In the genomic region with DNA sequence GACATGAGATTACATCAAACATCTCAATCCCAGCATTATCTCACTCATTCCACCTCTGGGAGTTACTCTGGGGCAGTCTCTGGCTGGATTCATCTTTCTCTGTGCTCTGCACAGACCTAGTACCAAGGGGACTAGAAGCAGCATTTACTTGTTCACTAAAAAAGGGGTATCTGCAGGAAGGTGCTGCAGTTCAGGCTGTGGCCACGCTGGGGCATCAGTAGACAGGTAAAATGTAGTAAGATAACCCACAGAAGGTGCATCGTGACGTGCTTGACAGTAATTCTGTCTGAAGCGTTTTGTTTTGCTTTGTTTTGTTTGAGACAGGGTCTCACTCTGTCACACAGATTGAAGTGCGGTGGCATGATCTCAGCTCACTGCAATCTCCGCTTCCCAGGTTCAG, we compare ENCODE assay signal across 14 cellular contexts. TPM values are rescaled to one million over a fixed set of nuclear protein-coding genes. Genes with fewer than 3 reads are reported as not detected.
DNase-seq lines count a peak whose midpoint lies in the region; ATAC-seq and TF ChIP-seq lines count a peak whose summit lies in the region.
"Had no signal": no experiment of that assay in that cellular context is flagged by ENCODE, and none has a peak within 500 bp of the region (broad histone marks: within the 10 kb centered on the region; RNA-seq: fewer than 3 reads in every experiment).

No MANE protein-coding gene starts in this region.

- ATAC-seq in GM23338: no peak; the same call in 2 of the 3 replicates
- no peak for ATAC-seq in HG02981 (IDR thresholded peaks at IDR 0.05; ENCODE audit: unreplicated experiment)
- ATAC-seq in GM18520 (IDR thresholded peaks at IDR 0.05; ENCODE audit: unreplicated experiment): no peak
- no peak for ATAC-seq in CD4-positive, alpha-beta T cell (ENCODE audit: poor library complexity)
- ATAC-seq: body of pancreas had no signal

- H3K79me2 ChIP-seq in DOHH2 (ENCODE audit: control insufficient read depth, low read length) (no peaks in the 10 kb centered on the region), GM23338 (replicated peaks; ENCODE audit: insufficient read depth) (no peaks in the 10 kb centered on the region)

- H3K4me3 ChIP-seq in DOHH2 (ENCODE audit: low read length): no peak overlapping the region
- no peak overlapping the region for H3K4me3 ChIP-seq in GM23338
- no peak overlapping the region for H3K4me3 ChIP-seq in fibroblast of the aortic adventitia (ENCODE audit: low read depth, low read length)
- H3K4me3 ChIP-seq: body of pancreas, dorsolateral prefrontal cortex had no signal

- H4K20me1 ChIP-seq in DOHH2 (ENCODE audit: control insufficient read depth, insufficient read depth, low read depth, low read length) (no peaks in the 10 kb centered on the region), GM23338 (replicated peaks; ENCODE audit: insufficient read depth) (no peaks in the 10 kb centered on the region)

- H2AFZ ChIP-seq in GM23338: no peak overlapping the region

- intact Hi-C loops in CD4-positive, alpha-beta T cell (cut with DNase I, micrococcal nuclease): loop anchor here in 1 of 2 experiments (10.0 kb wide), 1 partner anchor 447 kb away; no protein-coding TSS in a partner anchor

- H3K4me1 ChIP-seq in DOHH2 (ENCODE audit: control insufficient read depth, low read length) (no peaks in the 10 kb centered on the region), GM23338 (ENCODE audit: insufficient read depth) (no peaks in the 10 kb centered on the region)
- H3K4me1 ChIP-seq: body of pancreas had no signal

- POLR2A ChIA-PET in CD4-positive, alpha-beta T cell (lab: Charles Lee): no interaction called here

- no peak overlapping the region for H3K4me3 Mint-ChIP-seq in GM23338
- H3K4me3 Mint-ChIP-seq in CD4-positive, alpha-beta T cell: no peak overlapping the region
- H3K4me3 Mint-ChIP-seq: CD4-positive, CD25-positive, alpha-beta regulatory T cell had no signal

- no peak overlapping the region for H3K27ac Mint-ChIP-seq in GM23338
- no peak overlapping the region for H3K27ac Mint-ChIP-seq in CD4-positive, alpha-beta T cell
- H3K27ac Mint-ChIP-seq: CD4-positive, CD25-positive, alpha-beta regulatory T cell had no signal

- H3K27me3 Mint-ChIP-seq in GM23338 (ENCODE audit: insufficient read depth, low read depth, poor library complexity): peaks cover 19% of the 10 kb centered on the region
- H3K27me3 Mint-ChIP-seq in CD4-positive, alpha-beta T cell: no peaks in the 10 kb centered on the region
- H3K27me3 Mint-ChIP-seq: CD4-positive, CD25-positive, alpha-beta regulatory T cell had no signal

- H3K36me3 Mint-ChIP-seq in GM23338 (ENCODE audit: low read depth): peaks cover 92% of the 10 kb centered on the region
- peaks cover 80% of the 10 kb centered on the region for H3K36me3 Mint-ChIP-seq in CD4-positive, alpha-beta T cell (ENCODE audit: low read depth)

- TF ChIP-seq CTCF in DOHH2 (IDR thresholded peaks at IDR 0.05; ENCODE audit: low read depth, low read length, poor library complexity, severe bottlenecking) (peak; percentile 57), GM23338 (conservative IDR thresholded peaks at IDR 0.05; ENCODE audit: low read depth in 2 of 2) (peak; percentile 66 to 75), fibroblast of the aortic adventitia (IDR thresholded peaks at IDR 0.05; ENCODE audit: insufficient read depth, low read length) (peak; percentile 5)
- TF ChIP-seq CTCF in CD4-positive, alpha-beta T cell (IDR thresholded peaks at IDR 0.05): no peak

- H3K9me3 Mint-ChIP-seq in GM23338: peaks cover 98% of the 10 kb centered on the region
- peaks cover 27% of the 10 kb centered on the region for H3K9me3 Mint-ChIP-seq in CD4-positive, alpha-beta T cell

- H3K9me2 ChIP-seq in DOHH2 (replicated peaks; ENCODE audit: control insufficient read depth, low read length): no peaks in the 10 kb centered on the region
- no peaks in the 10 kb centered on the region for H3K9me2 ChIP-seq in GM23338 (ENCODE audit: insufficient read depth)

- H3K27ac ChIP-seq in DOHH2 (ENCODE audit: low read depth, low read length): no peak overlapping the region
- no peak overlapping the region for H3K27ac ChIP-seq in GM23338 (ENCODE audit: low read depth)
- no peak overlapping the region for H3K27ac ChIP-seq in CD4-positive, alpha-beta T cell (ENCODE audit: low read depth, low read length)
- H3K27ac ChIP-seq: body of pancreas, dorsolateral prefrontal cortex had no signal

- no peaks in the 10 kb centered on the region for H3K27me3 ChIP-seq in DOHH2 (ENCODE audit: control insufficient read depth, low read length)
- H3K27me3 ChIP-seq in GM23338 (ENCODE audit: insufficient read depth): no peaks in the 10 kb centered on the region
- H3K27me3 ChIP-seq in CD4-positive, alpha-beta T cell (ENCODE audit: control insufficient read depth, insufficient read depth, low read length): no peaks in the 10 kb centered on the region
- H3K27me3 ChIP-seq: body of pancreas, dorsolateral prefrontal cortex had no signal

- CTCF ChIA-PET in CD4-positive, alpha-beta T cell (lab: Charles Lee): no interaction called here

- H3K9me3 ChIP-seq in DOHH2 (ENCODE audit: control insufficient read depth, insufficient read depth, low read length): peaks cover 54% of the 10 kb centered on the region
- peaks cover 87% of the 10 kb centered on the region for H3K9me3 ChIP-seq in CD4-positive, alpha-beta T cell (ENCODE audit: control insufficient read depth, low read length)

- H3F3A ChIP-seq in DOHH2 (ENCODE audit: control insufficient read depth, insufficient read depth): no peaks in the 10 kb centered on the region
- peaks cover under 1% of the 10 kb centered on the region; the same call in 1 of the 2 replicates for H3F3A ChIP-seq in GM23338 (replicated peaks; ENCODE audit: low read depth)

- no peaks in the 10 kb centered on the region for H3K4me1 Mint-ChIP-seq in GM23338
- H3K4me1 Mint-ChIP-seq in CD4-positive, alpha-beta T cell (ENCODE audit: low read depth): no peaks in the 10 kb centered on the region

- H3K4me2 ChIP-seq in DOHH2 (ENCODE audit: low read length) (no peak overlapping the region), GM23338 (no peak overlapping the region)

- H3K36me3 ChIP-seq in DOHH2 (ENCODE audit: control insufficient read depth, low read length): peaks cover 26% of the 10 kb centered on the region
- H3K36me3 ChIP-seq in GM23338 (ENCODE audit: insufficient read depth): peaks cover 35% of the 10 kb centered on the region

- DNase-seq in GM23338 (ENCODE audit: low spot score): peak; percentile 74
- peak; percentile 55 for DNase-seq in RKO (ENCODE audit: low spot score)
- DNase-seq in fibroblast of the aortic adventitia (ENCODE audit: low read depth): no peak
- no peak for DNase-seq in CD4-positive, alpha-beta T cell
- DNase-seq in NCI-H187 treated with DMSO at 0.1 percent for 48 hours (lab: John Stamatoyannopoulos, UW): no peak
- DNase-seq: body of pancreas; CD4-positive, CD25-positive, alpha-beta regulatory T cell; dorsolateral prefrontal cortex; foreskin fibroblast; NCI-H1105; NK-92 treated with Interleukin-12 subunit alpha and Interleukin-12 subunit beta, amount 100 ng/mL, for 24 hours had no signal

TF ChIP-seq in GM23338, 12 proteins besides CTCF, POLR2A, EP300 and RAD21 (continues in another document):
- TF ChIP-seq EZH2phosphoT487 (IDR thresholded peaks at IDR 0.05; ENCODE audit: unreplicated experiment) (no peak), ZNF331 (CRISPR knock-in tag; IDR thresholded peaks at IDR 0.05; ENCODE audit: low read depth) (no peak), STAT1 (IDR thresholded peaks at IDR 0.05; ENCODE audit: unreplicated experiment) (no peak)

RNA-seq across cellular contexts. Expression of a gene that starts 29.3 kb away (rescaled TPM):
- 8.6 and 8.9 TPM in 2 replicates for total RNA-seq in GM23338 (2014; rRNA removed; shearing (Covaris generic))
- 5.8 and 7.1 TPM in 2 replicates for polyA plus RNA-seq in GM23338 (2016; fragmentation: Nextera tagmentation; extraction: Ambion mirVana)
- 7.0 and 13.2 TPM in 2 replicates for total RNA-seq in fibroblast of the aortic adventitia (ENCODE audit: low replicate concordance)
- total RNA-seq in CD4-positive, alpha-beta T cell: 10 to 100 TPM; 17.3 to 18.0 TPM

RNA-seq across cellular contexts. Expression of a gene that starts 37.4 kb away (rescaled TPM):
- 1.8 and 2.7 TPM in 2 replicates for total RNA-seq in GM23338 (2014; rRNA removed; shearing (Covaris generic))
- polyA plus RNA-seq in GM23338 (2016; fragmentation: Nextera tagmentation; extraction: Ambion mirVana): 0.82 and 0.94 TPM in 2 replicates
- 1.4 and 3.8 TPM in 2 replicates for total RNA-seq in fibroblast of the aortic adventitia (ENCODE audit: low replicate concordance)
- total RNA-seq in CD4-positive, alpha-beta T cell: 1 to 10 TPM; 3.5 to 3.7 TPM

Comparison
In these comparisons a context has a peak if more than half of its experiments do, and no peak if none do; other contexts are left out.
1. DNase-seq: peak in GM23338 (single experiment) and RKO (single experiment); none in fibroblast of the aortic adventitia (single experiment), CD4-positive, alpha-beta T cell (0 of 10) and NCI-H187 treated with DMSO at 0.1 percent for 48 hours (single experiment).